16 cellular contexts compared by ENCODE assay signal in the genomic region with DNA sequence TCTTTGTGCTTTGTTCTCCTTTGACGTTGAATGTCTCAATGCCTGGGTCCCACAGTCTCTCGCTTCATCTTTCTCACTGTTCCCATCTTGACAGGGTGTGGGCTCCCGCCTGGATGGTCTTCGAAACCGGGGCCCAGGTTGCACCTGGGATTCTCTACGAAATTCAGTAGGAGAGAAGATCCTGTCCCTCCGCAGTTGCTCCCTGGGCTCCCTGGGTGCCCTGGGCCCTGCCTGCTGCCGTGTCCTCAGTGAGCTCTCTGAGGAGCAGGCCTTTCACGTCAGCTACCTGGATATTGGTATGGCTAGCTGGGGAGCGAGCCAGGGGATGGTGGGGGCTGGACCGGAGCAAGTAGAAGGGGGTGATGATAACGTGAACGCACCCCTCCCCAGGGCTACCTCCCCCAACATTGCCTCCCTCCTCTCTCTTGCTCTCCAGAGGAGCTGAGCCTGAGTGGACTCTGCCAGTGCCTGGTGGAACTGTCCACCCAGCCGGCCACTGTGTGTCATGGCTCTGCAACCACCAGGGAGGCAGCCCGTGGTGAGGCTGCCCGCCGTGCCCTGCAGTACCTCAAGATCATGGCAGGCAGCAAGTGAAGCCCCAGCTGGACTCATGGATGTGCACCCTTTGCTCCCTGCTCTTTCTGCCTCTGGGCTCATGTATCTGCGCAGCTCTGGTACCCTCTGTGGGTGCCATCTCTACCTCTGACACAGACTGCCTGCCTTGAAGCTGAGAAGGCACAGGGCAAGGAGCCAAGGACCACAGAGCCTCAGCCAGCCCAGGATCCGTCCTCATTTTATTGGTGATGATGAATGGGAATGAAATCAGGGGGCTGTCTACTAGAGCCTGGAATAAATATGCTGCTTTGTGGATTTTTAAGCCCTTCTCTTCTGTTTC. TPM values are rescaled to one million over a fixed set of nuclear protein-coding genes. Genes with fewer than 3 reads are reported as not detected.
DNase-seq lines count a peak whose midpoint lies in the region; ATAC-seq and TF ChIP-seq lines count a peak whose summit lies in the region.
"Had no signal": no experiment of that assay in that cellular context is flagged by ENCODE, and none has a peak within 500 bp of the region (broad histone marks: within the 10 kb centered on the region; RNA-seq: fewer than 3 reads in every experiment).

No MANE protein-coding gene starts in this region.

- no peaks in the 10 kb centered on the region for H3K27me3 ChIP-seq in MM.1S (replicated peaks; ENCODE audit: insufficient read depth, low read length)

- H4K20me1 ChIP-seq in MM.1S (ENCODE audit: insufficient read depth, low read length): no peaks in the 10 kb centered on the region

- H3K9me3 ChIP-seq in MM.1S (replicated peaks; ENCODE audit: insufficient read depth, low read length): no peaks in the 10 kb centered on the region

- DNase-seq in G401 (ENCODE audit: low spot score) (peak; percentile 55), T1000 (lab: John Stamatoyannopoulos, UW) (peak; percentile 82), foreskin fibroblast (peak; percentile 60 to 84), NCI-H1436 treated with DMSO at 0.1 percent for 48 hours (lab: John Stamatoyannopoulos, UW) (no peak), MM.1S (no peak), NCI-H1694 (lab: John Stamatoyannopoulos, UW) (no peak)
- DNase-seq: CD8-positive, alpha-beta memory T cell; effector CD4-positive, alpha-beta T cell; H9; retina; stimulated activated CD4-positive, alpha-beta T cell treated with anti-CD3 and anti-CD28 coated beads, Interleukin-2, amount 100 ng/mL, for 48 hours; stimulated activated naive CD4-positive, alpha-beta T cell treated with Interleukin-2 at 50 U/mL for 16 hours had no signal

- no peak overlapping the region for H3K27ac ChIP-seq in MM.1S (ENCODE audit: low read length)

- H3K27me3 Mint-ChIP-seq in stimulated activated memory B cell treated with anti-CD40 and anti-IgM and Interleukin-4, amounts not matched to agents 10 μg/mL and 1 μg/mL and 100 μg/mL, for 72 hours: no peaks in the 10 kb centered on the region
- H3K27me3 Mint-ChIP-seq: CD8-positive, alpha-beta memory T cell had no signal

- H3K36me3 ChIP-seq in MM.1S (replicated peaks; ENCODE audit: insufficient read depth, low read length): no peaks in the 10 kb centered on the region

- no peaks in the 10 kb centered on the region for H3K9me2 ChIP-seq in MM.1S (replicated peaks; ENCODE audit: insufficient read depth, low read length)

- no peaks in the 10 kb centered on the region; the same call in none of the 2 replicates for H3F3A ChIP-seq in MM.1S (ENCODE audit: insufficient read depth, low read length)

- peaks cover 13% of the 10 kb centered on the region for H3K4me1 ChIP-seq in MM.1S (ENCODE audit: low read length)

- H3K4me3 ChIP-seq in foreskin fibroblast (ENCODE audit: low read depth in 1 of 2, low read length in 2 of 2) (no peak overlapping the region), MM.1S (ENCODE audit: low read length) (no peak overlapping the region)

- peaks cover 30% of the 10 kb centered on the region for H3K79me2 ChIP-seq in MM.1S (ENCODE audit: low read length)

- TF ChIP-seq CTCF in foreskin fibroblast (IDR thresholded peaks at IDR 0.05; ENCODE audit: low read depth, low read length) (no peak), MM.1S (IDR thresholded peaks at IDR 0.05; ENCODE audit: low read length) (no peak)

- H3K27ac Mint-ChIP-seq in stimulated activated memory B cell treated with anti-CD40 and anti-IgM and Interleukin-4, amounts not matched to agents 10 μg/mL and 1 μg/mL and 100 μg/mL, for 72 hours: peak overlapping the region; percentile 31

- peak overlapping the region; percentile 13 for H3K4me3 Mint-ChIP-seq in stimulated activated memory B cell treated with anti-CD40 and anti-IgM and Interleukin-4, amounts not matched to agents 10 μg/mL and 1 μg/mL and 100 μg/mL, for 72 hours
- H3K4me3 Mint-ChIP-seq: H9, WTC11 had no signal

- H3K36me3 Mint-ChIP-seq in stimulated activated memory B cell treated with anti-CD40 and anti-IgM and Interleukin-4, amounts not matched to agents 10 μg/mL and 1 μg/mL and 100 μg/mL, for 72 hours: peaks cover 26% of the 10 kb centered on the region

- H3K9me3 Mint-ChIP-seq in stimulated activated memory B cell treated with anti-CD40 and anti-IgM and Interleukin-4, amounts not matched to agents 10 μg/mL and 1 μg/mL and 100 μg/mL, for 72 hours: no peaks in the 10 kb centered on the region
- H3K9me3 Mint-ChIP-seq: CD8-positive, alpha-beta memory T cell; H9; WTC11 had no signal

- no peak overlapping the region for H3K4me2 ChIP-seq in MM.1S (ENCODE audit: low read depth, low read length)

- in situ Hi-C loops in G401 (cut with HindIII; ENCODE audit: low sequenced_read_pairs): no loop called here

- H3K4me1 Mint-ChIP-seq in stimulated activated memory B cell treated with anti-CD40 and anti-IgM and Interleukin-4, amounts not matched to agents 10 μg/mL and 1 μg/mL and 100 μg/mL, for 72 hours: peaks cover 30% of the 10 kb centered on the region

- ATAC-seq in stimulated activated memory B cell treated with anti-CD40 and anti-IgM and Interleukin-4, amounts not matched to agents 10 μg/mL and 1 μg/mL and 100 μg/mL, for 72 hours: no peak
- ATAC-seq in GM21367 (IDR thresholded peaks at IDR 0.05; ENCODE audit: unreplicated experiment): no peak
- ATAC-seq: WTC11 had no signal

- no peak overlapping the region for H3K9ac ChIP-seq in MM.1S (ENCODE audit: low read length)

- H2AFZ ChIP-seq in MM.1S (ENCODE audit: low read length): no peak overlapping the region

RNA-seq across cellular contexts. Expression of a gene that starts 1.5 kb away (rescaled TPM):
- 10.7 TPM in 1 of 2 replicates, not detected in the other for total RNA-seq in G401 (2014; rRNA removed; shearing (Covaris generic))
- total RNA-seq: CD8-positive, alpha-beta memory T cell; H9; SK-MEL-5 had no signal

RNA-seq across cellular contexts. Expression of a gene that starts 4.7 kb away (rescaled TPM):
- 117 and 119 TPM in 2 replicates for total RNA-seq in G401 (2014; rRNA removed; shearing (Covaris generic))

RNA-seq across cellular contexts. Expression of a gene that starts 6.5 kb away (rescaled TPM):
- 29.5 and 32.8 TPM in 2 replicates for total RNA-seq in G401 (2014; rRNA removed; shearing (Covaris generic))

RNA-seq across cellular contexts. Expression of a gene that starts 53.9 kb away (rescaled TPM):
- 144 and 145 TPM in 2 replicates for total RNA-seq in G401 (2014; rRNA removed; shearing (Covaris generic))

Comparison
In these comparisons a context has a peak if more than half of its experiments do, and no peak if none do; other contexts are left out.
1. DNase-seq: peak in G401 (single experiment), T1000 (single experiment) and foreskin fibroblast (2 of 2); none in NCI-H1436 treated with DMSO at 0.1 percent for 48 hours (single experiment), MM.1S (single experiment) and NCI-H1694 (single experiment).